35 cellular contexts compared by ENCODE assay signal in genomic region chr19:56769650-56770049, GRCh38.
"Had no signal": no experiment of that assay in that cellular context is flagged by ENCODE, and none has a peak within 500 bp of the region (broad histone marks: within the 10 kb centered on the region; RNA-seq: fewer than 3 reads in every experiment).

No MANE protein-coding gene starts in this region.

- DNase-seq: Karpas-422, Kasumi-1, KG1, MG63, MM.1S, MV-4-11, NCI-H1048, NCI-H1092, NCI-H1092 treated with DMSO at 0.1 percent for 48 hours, NCI-H1105, NCI-H1105 treated with DMSO at 0.1 percent for 48 hours, NCI-H1417, NCI-H1417 treated with DMSO at 0.1 percent for 48 hours, NCI-H1436, NCI-H1436 treated with DMSO at 0.1 percent for 48 hours, NCI-H146, NCI-H1694, NCI-H1694 treated with DMSO at 0.1 percent for 48 hours, NCI-H187, NCI-H187 treated with DMSO at 0.1 percent for 48 hours, NCI-H1930, NCI-H2029, NCI-H2029 treated with DMSO at 0.1 percent for 48 hours, NCI-H2081, NCI-H2081 treated with DMSO at 0.1 percent for 48 hours, NCI-H2107, NCI-H2171, NCI-H2171 treated with DMSO at 0.1 percent for 48 hours, NCI-H2227 treated with DMSO at 0.1 percent for 48 hours, NCI-H226, NCI-H345, NCI-H446, NCI-H446 treated with DMSO at 0.1 percent for 48 hours, NCI-H510A had no signal

- H3K27ac ChIP-seq: KMS-11 had no signal
